8 cellular contexts compared by ENCODE assay signal in the genomic region with DNA sequence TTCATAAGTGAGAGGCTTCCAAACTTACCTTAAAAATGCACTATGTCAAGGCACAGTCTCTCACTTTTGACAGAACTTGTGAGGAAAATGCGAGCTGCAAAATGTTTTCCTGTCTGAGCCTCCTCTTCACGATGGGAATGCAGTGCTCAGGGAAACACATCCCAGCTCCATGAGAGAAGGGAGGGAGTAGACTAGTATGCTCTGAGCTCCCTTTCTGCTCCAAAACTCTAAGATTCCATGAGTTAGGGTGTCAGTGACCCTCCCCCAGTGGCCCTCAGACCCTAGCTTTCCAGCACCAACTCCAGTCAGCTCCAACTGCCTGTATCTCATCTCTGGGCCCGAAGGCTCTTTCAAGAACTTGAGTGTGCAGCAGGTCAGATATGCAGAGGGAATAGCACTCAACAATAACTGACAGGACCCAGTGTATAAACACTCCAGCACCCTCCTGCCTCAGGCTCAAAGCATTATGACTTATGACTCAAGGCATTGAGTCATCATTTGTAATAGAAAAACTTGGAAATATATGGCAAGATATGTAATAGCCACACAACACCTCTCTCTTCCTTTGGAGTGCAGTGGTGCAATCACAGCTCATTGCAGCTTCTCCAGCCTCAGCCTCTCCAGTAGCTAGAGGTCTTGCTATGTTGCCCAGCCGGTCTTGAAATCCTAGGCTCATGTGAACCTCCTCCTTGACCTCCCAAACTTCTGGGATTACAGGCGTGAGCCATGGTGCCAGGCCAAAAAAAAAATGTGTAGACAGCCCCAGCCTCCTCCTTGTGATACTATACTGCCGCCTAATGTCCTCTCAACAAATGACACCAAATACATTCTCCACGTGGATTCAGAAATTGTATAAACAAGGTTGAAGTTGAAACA. TPM values are rescaled to one million over a fixed set of nuclear protein-coding genes. Genes with fewer than 3 reads are reported as not detected.
DNase-seq lines count a peak whose midpoint lies in the region; ATAC-seq, FAIRE-seq and TF ChIP-seq lines count a peak whose summit lies in the region.

No MANE protein-coding gene starts in this region.

- no peak for ATAC-seq in HG03520 (IDR thresholded peaks at IDR 0.05; ENCODE audit: unreplicated experiment)

- H3K9me2 ChIP-seq in neural cell (ENCODE audit: insufficient read depth, low read length): no peaks in the 10 kb centered on the region

- H3F3A ChIP-seq in neural cell (ENCODE audit: insufficient read depth, low read length, poor library complexity, severe bottlenecking): no peaks in the 10 kb centered on the region

- no peak overlapping the region for H2AFZ ChIP-seq in neural cell (ENCODE audit: low read depth, low read length)

- in situ Hi-C loops in G401 (cut with HindIII; ENCODE audit: low sequenced_read_pairs): no loop called here

- TF ChIP-seq RAD21 in neural cell (conservative IDR thresholded peaks at IDR 0.05): peak; percentile 65

- H3K36me3 ChIP-seq in MG63: no peaks in the 10 kb centered on the region
- no peaks in the 10 kb centered on the region for H3K36me3 ChIP-seq in esophagus (ENCODE audit: control insufficient read depth in 2 of 2, insufficient read depth in 2 of 2, low read length in 1 of 2)
- no peaks in the 10 kb centered on the region for H3K36me3 ChIP-seq in neural cell (ENCODE audit: insufficient read depth, low read length)

- peak; percentile 61 for TF ChIP-seq CTCF in neural cell (IDR thresholded peaks at IDR 0.05; ENCODE audit: poor library complexity, severe bottlenecking)

- peak; percentile 78 for DNase-seq in G401 (ENCODE audit: low spot score)
- peak; percentile 83 for DNase-seq in MG63
- peak; percentile 12 for DNase-seq in SKM-1 (lab: John Stamatoyannopoulos, UW; ENCODE audit: unreplicated experiment)
- no peak for DNase-seq in posterior vena cava (ENCODE audit: low spot score)

- intact Hi-C loops in posterior vena cava (cut with DNase I): loop anchor here (5.0 kb wide), 2 partner anchors 102 to 182 kb away; no protein-coding TSS in a partner anchor

- peak overlapping the region; percentile 51 to 74 for H3K27ac ChIP-seq in esophagus (ENCODE audit: low read depth in 2 of 2, low read length in 1 of 2)
- H3K27ac ChIP-seq in neural cell (ENCODE audit: low read length): no peak overlapping the region

- H3K27me3 ChIP-seq in MG63: no peaks in the 10 kb centered on the region
- H3K27me3 ChIP-seq in esophagus (ENCODE audit: control insufficient read depth in 1 of 2, insufficient read depth in 2 of 2, low read length in 2 of 2): no peaks in the 10 kb centered on the region
- no peaks in the 10 kb centered on the region for H3K27me3 ChIP-seq in neural cell (ENCODE audit: insufficient read depth, low read depth, low read length)

- 22 to 35% methylated on average over 7 of the region's 7 CpGs for WGBS in esophagus, 2 donors

- no peak for TF ChIP-seq EP300 in neural cell (conservative IDR thresholded peaks at IDR 0.05; ENCODE audit: poor library complexity, severe bottlenecking)

- H3K79me2 ChIP-seq in neural cell (replicated peaks; ENCODE audit: insufficient read depth, low read length): no peaks in the 10 kb centered on the region

- H4K20me1 ChIP-seq in neural cell (ENCODE audit: insufficient read depth): no peaks in the 10 kb centered on the region

- H3K9me3 ChIP-seq in MG63 (peaks cover under 1% of the 10 kb centered on the region; the same call in 1 of the 2 replicates), esophagus (ENCODE audit: control insufficient read depth in 2 of 2, insufficient read depth in 1 of 2, low read depth in 1 of 2, low read length in 1 of 2) (no peaks in the 10 kb centered on the region), neural cell (ENCODE audit: low read length) (no peaks in the 10 kb centered on the region)

- H3K4me2 ChIP-seq in neural cell (ENCODE audit: low read length): no peak overlapping the region

- no peak overlapping the region for H3K4me3 ChIP-seq in MG63
- H3K4me3 ChIP-seq in esophagus (ENCODE audit: low read depth in 1 of 2, low read length in 2 of 2): no peak overlapping the region
- no peak overlapping the region for H3K4me3 ChIP-seq in neural cell (ENCODE audit: low read length)

- H3K4me1 ChIP-seq in esophagus (ENCODE audit: control insufficient read depth in 2 of 2, insufficient read depth in 2 of 2, low read length in 1 of 2): peaks cover 0 to 5% of the 10 kb centered on the region in 2 donors

- no peak overlapping the region for H3K9ac ChIP-seq in neural cell (ENCODE audit: low read length)

- FAIRE-seq in A204.1 (lab: Jason Lieb, UNC): peak; percentile 90

TF ChIP-seq in neural cell, 6 proteins besides CTCF, POLR2A, EP300 and RAD21:
- no peak for TF ChIP-seq TAF1 (IDR thresholded peaks at IDR 0.05; ENCODE audit: low read depth)
- TF ChIP-seq SMC3 (conservative IDR thresholded peaks at IDR 0.05; ENCODE audit: poor library complexity): peak; percentile 52

RNA-seq across cellular contexts. Expression of a gene that starts 16.7 kb away (rescaled TPM):
- total RNA-seq in G401 (2014; rRNA removed; shearing (Covaris generic)): 68.3 and 71.3 TPM in 2 replicates
- total RNA-seq in MG63 (2014; rRNA removed; shearing (Covaris generic); ENCODE audit: low replicate concordance): 41.4 and 59.6 TPM in 2 replicates
- 10 to 100 TPM; 26.4 to 38.5 TPM for polyA plus RNA-seq in esophagus
- polyA plus RNA-seq in neural cell: 143 and 184 TPM in 2 replicates
- 90.6 and 111 TPM in 2 replicates for polyA minus RNA-seq in neural cell
- 10 to 100 TPM; 48.5 to 51.0 TPM for total RNA-seq in posterior vena cava
